In the genomic region with DNA sequence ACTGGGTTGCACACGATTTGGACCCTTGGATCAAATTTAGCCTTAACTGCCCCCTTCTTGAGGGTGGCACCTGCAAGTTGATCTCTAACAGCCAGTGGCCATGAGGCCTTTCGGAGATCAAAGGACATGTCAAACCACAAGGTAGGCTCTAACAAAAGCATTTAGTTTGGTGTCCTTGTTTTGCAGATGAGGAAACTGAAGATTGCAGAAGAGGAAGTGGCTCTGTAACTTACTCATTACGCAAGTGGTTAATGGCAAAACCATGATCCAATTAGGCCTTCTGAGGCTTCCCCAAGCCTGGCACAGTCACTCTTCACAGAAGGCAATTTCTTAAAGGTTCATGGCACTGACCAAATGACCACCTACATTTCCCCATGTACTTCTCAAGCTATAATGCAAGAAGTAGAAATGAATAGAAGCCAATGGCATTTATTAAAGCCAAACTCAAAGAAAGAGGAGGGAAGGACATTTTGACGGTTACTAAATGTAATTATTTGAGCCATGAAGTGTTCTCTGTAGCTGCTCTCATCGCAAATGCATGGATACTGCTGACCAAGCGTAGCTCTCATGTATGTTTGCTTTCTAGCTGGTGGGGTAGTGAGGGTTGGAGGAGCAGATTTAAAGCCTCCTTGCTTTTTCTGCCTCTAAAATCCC, we compare ENCODE assay signal across 10 cellular contexts. TPM values are rescaled to one million over a fixed set of nuclear protein-coding genes. Genes with fewer than 3 reads are reported as not detected.
A peak's percentile ranks its signal among the peaks of the same experiment; 100 is the strongest.
DNase-seq lines count a peak whose midpoint lies in the region; ATAC-seq and TF ChIP-seq lines count a peak whose summit lies in the region.
"Had no signal": no experiment of that assay in that cellular context is flagged by ENCODE, and none has a peak within 500 bp of the region (broad histone marks: within the 10 kb centered on the region; RNA-seq: fewer than 3 reads in every experiment).

No MANE protein-coding gene starts in this region.

- H3K36me3 Mint-ChIP-seq in nephron progenitor cell (ENCODE audit: low read depth): no peaks in the 10 kb centered on the region
- H3K36me3 Mint-ChIP-seq: brain had no signal

- no peak for TF ChIP-seq POLR2A in testis (IDR thresholded peaks at IDR 0.05)

- no peak overlapping the region for H3K27ac Mint-ChIP-seq in nephron progenitor cell
- H3K27ac Mint-ChIP-seq: brain had no signal

- no peaks in the 10 kb centered on the region for H3K36me3 ChIP-seq in testis (ENCODE audit: low read depth, missing control alignments)
- H3K36me3 ChIP-seq: heart left ventricle had no signal

- TF ChIP-seq CTCF in fibroblast of mammary gland (conservative IDR thresholded peaks at IDR 0.05; ENCODE audit: control insufficient read depth, insufficient read depth, low read depth, low read length) (no peak), nephron progenitor cell (IDR thresholded peaks at IDR 0.05) (no peak), testis (IDR thresholded peaks at IDR 0.05) (no peak)

- ATAC-seq in GM18508 (IDR thresholded peaks at IDR 0.05; ENCODE audit: insufficient read depth, unreplicated experiment) (peak; percentile 88), GM21526 (IDR thresholded peaks at IDR 0.05; ENCODE audit: low FRiP score, unreplicated experiment) (peak; percentile 88), HG03469 (IDR thresholded peaks at IDR 0.05; ENCODE audit: unreplicated experiment) (peak; percentile 88)

- H3K4me3 ChIP-seq in fibroblast of mammary gland (ENCODE audit: control insufficient read depth, low read depth, low read length) (no peak overlapping the region), testis (no peak overlapping the region)
- H3K4me3 ChIP-seq: heart left ventricle had no signal

- peaks cover 5% of the 10 kb centered on the region for H3K27me3 Mint-ChIP-seq in nephron progenitor cell (ENCODE audit: low read depth, poor library complexity)

- intact Hi-C loops in testis (cut with DNase I; ENCODE audit: low total_unique reads): no loop called here

- H3K4me3 Mint-ChIP-seq in nephron progenitor cell: no peak overlapping the region
- H3K4me3 Mint-ChIP-seq: brain had no signal

- peaks cover 11% of the 10 kb centered on the region for H3K4me1 Mint-ChIP-seq in nephron progenitor cell
- H3K4me1 Mint-ChIP-seq: brain had no signal

- no peaks in the 10 kb centered on the region for H3K9me3 ChIP-seq in testis
- H3K9me3 ChIP-seq: heart left ventricle had no signal

- DNase-seq in fibroblast of mammary gland (ENCODE audit: low read depth): peak; percentile 14
- DNase-seq in nephron progenitor cell: no peak
- no peak for DNase-seq in dedifferentiated amniotic fluid mesenchymal stem cell (ENCODE audit: extremely low spot score)
- DNase-seq in anterior cingulate cortex (lab: John Stamatoyannopoulos, UW): no peak
- DNase-seq in testis: no peak
- DNase-seq: heart left ventricle had no signal

- H3K4me1 ChIP-seq in testis: no peaks in the 10 kb centered on the region

- no peaks in the 10 kb centered on the region for H3K9me3 Mint-ChIP-seq in nephron progenitor cell
- H3K9me3 Mint-ChIP-seq: brain had no signal

- no peaks in the 10 kb centered on the region for H3K27me3 ChIP-seq in testis
- H3K27me3 ChIP-seq: heart left ventricle had no signal

- 88 to 91% methylated on average over 6 of the region's 6 CpGs for WGBS in testis, 2 donors

- H3K27ac ChIP-seq in testis: no peak overlapping the region

RNA-seq across cellular contexts. Expression of a gene that starts 32.8 kb away (rescaled TPM):
- total RNA-seq in testis: 10 to 100 TPM; 14.2 to 18.3 TPM
- 24.6 TPM for polyA plus RNA-seq in testis (ENCODE audit: insufficient read depth, low read depth, low replicate concordance)

RNA-seq across cellular contexts. Expression of a gene that starts 55.5 kb away (rescaled TPM):
- 10 to 100 TPM; 51.1 to 51.7 TPM for total RNA-seq in testis
- 36.4 TPM for polyA plus RNA-seq in testis (ENCODE audit: insufficient read depth, low read depth, low replicate concordance)

RNA-seq across cellular contexts. Expression of a gene that starts 58.8 kb away (rescaled TPM):
- 1 to 10 TPM; 6.8 to 7.5 TPM for total RNA-seq in testis
- polyA plus RNA-seq in testis (ENCODE audit: insufficient read depth, low read depth, low replicate concordance): 24.1 TPM
